17 cellular contexts compared by ENCODE assay signal in genomic region chr7:18526368-18526878, GRCh38. TPM values are rescaled to one million over a fixed set of nuclear protein-coding genes. Genes with fewer than 3 reads are reported as not detected.
DNase-seq lines count a peak whose midpoint lies in the region; ATAC-seq and TF ChIP-seq lines count a peak whose summit lies in the region.
"Had no signal": no experiment of that assay in that cellular context is flagged by ENCODE, and none has a peak within 500 bp of the region (broad histone marks: within the 10 kb centered on the region; RNA-seq: fewer than 3 reads in every experiment).

No MANE protein-coding gene starts in this region.

- H3K4me1 Mint-ChIP-seq in activated B cell treated with CpG ODN at 0.5 μM for 24 hours, result peaks cover 80% of the 10 kb centered on the region
- H3K4me1 Mint-ChIP-seq in endodermal cell, result no peaks in the 10 kb centered on the region

- peaks cover 11% of the 10 kb centered on the region for H3K79me2 ChIP-seq in Loucy (ENCODE audit: insufficient read depth, low read length)

- no peaks in the 10 kb centered on the region for H3K36me3 ChIP-seq in Loucy (ENCODE audit: insufficient read depth, low read length)
- H3K36me3 ChIP-seq in skeletal muscle tissue (ENCODE audit: control insufficient read depth in 3 of 3, insufficient read depth in 3 of 3, low read length in 3 of 3), result no peaks in the 10 kb centered on the region
- no peaks in the 10 kb centered on the region for H3K36me3 ChIP-seq in endodermal cell (ENCODE audit: control insufficient read depth, insufficient read depth, low read length)

- no peak overlapping the region for H2AFZ ChIP-seq in Loucy (ENCODE audit: low read length)

- H3K27me3 ChIP-seq in Loucy (ENCODE audit: insufficient read depth, low read length, poor library complexity, severe bottlenecking) (no peaks in the 10 kb centered on the region), skeletal muscle tissue (ENCODE audit: control insufficient read depth in 3 of 3, insufficient read depth in 3 of 3, low read length in 3 of 3) (no peaks in the 10 kb centered on the region), endodermal cell (ENCODE audit: control insufficient read depth, insufficient read depth, low read length, poor library complexity, severe bottlenecking) (no peaks in the 10 kb centered on the region)
- H3K27me3 ChIP-seq: SJSA1 had no signal

- H3K27ac Mint-ChIP-seq in activated B cell treated with CpG ODN at 0.5 μM for 24 hours (peak overlapping the region; percentile 82), endodermal cell (no peak overlapping the region)
- H3K27ac Mint-ChIP-seq: CD4-positive, alpha-beta T cell; H9 had no signal

- no peak for TF ChIP-seq CTCF in Loucy (conservative IDR thresholded peaks at IDR 0.05; ENCODE audit: low read length)
- no peak for TF ChIP-seq CTCF in activated B cell treated with CpG ODN at 0.5 μM for 24 hours (IDR thresholded peaks at IDR 0.05)
- no peak for TF ChIP-seq CTCF in endodermal cell (conservative IDR thresholded peaks at IDR 0.05)

- peaks cover 10% of the 10 kb centered on the region for H4K20me1 ChIP-seq in Loucy (ENCODE audit: insufficient read depth, low read length, poor library complexity, severe bottlenecking)

- no peaks in the 10 kb centered on the region for H3K9me3 Mint-ChIP-seq in activated B cell treated with CpG ODN at 0.5 μM for 24 hours
- H3K9me3 Mint-ChIP-seq in endodermal cell, result no peaks in the 10 kb centered on the region
- H3K9me3 Mint-ChIP-seq: CD4-positive, alpha-beta T cell; H9 had no signal

- no peaks in the 10 kb centered on the region for H3K27me3 Mint-ChIP-seq in activated B cell treated with CpG ODN at 0.5 μM for 24 hours
- H3K27me3 Mint-ChIP-seq in endodermal cell (ENCODE audit: insufficient read depth), result no peaks in the 10 kb centered on the region
- H3K27me3 Mint-ChIP-seq: CD4-positive, alpha-beta T cell had no signal

- POLR2A ChIA-PET in activated B cell treated with CpG ODN at 0.5 μM for 24 hours (lab: Charles Lee) (interaction anchor here (0.6 to 1.8 kb wide), 3 partner anchors 11 to 67 kb away, joined by 5 to 13 read pairs (median 9); no protein-coding TSS in a partner anchor), HEK293T (lab: Yijun Ruan, JAX) (no interaction called here)

- H3K27ac ChIP-seq in skeletal muscle tissue (ENCODE audit: low read depth, low read length), result peak overlapping the region; percentile 2
- no peak overlapping the region for H3K27ac ChIP-seq in endodermal cell (ENCODE audit: low read depth, low read length)
- H3K27ac ChIP-seq: SJSA1 had no signal

- peak overlapping the region; percentile 49 for H3K4me3 Mint-ChIP-seq in activated B cell treated with CpG ODN at 0.5 μM for 24 hours
- H3K4me3 Mint-ChIP-seq in endodermal cell, result no peak overlapping the region
- H3K4me3 Mint-ChIP-seq: CD4-positive, alpha-beta T cell; H9 had no signal

- H3K9me3 ChIP-seq in Loucy (ENCODE audit: insufficient read depth, low read depth, low read length) (no peaks in the 10 kb centered on the region), skeletal muscle tissue (ENCODE audit: control insufficient read depth in 3 of 3, low read length in 3 of 3) (no peaks in the 10 kb centered on the region), endodermal cell (ENCODE audit: control insufficient read depth, low read length) (no peaks in the 10 kb centered on the region)
- H3K9me3 ChIP-seq: SJSA1 had no signal

- peaks cover 3% of the 10 kb centered on the region for H3K36me3 Mint-ChIP-seq in activated B cell treated with CpG ODN at 0.5 μM for 24 hours (ENCODE audit: low read depth)
- no peaks in the 10 kb centered on the region for H3K36me3 Mint-ChIP-seq in endodermal cell (ENCODE audit: low read depth)

- H3F3A ChIP-seq in Loucy (ENCODE audit: low read depth), result no peaks in the 10 kb centered on the region

- CTCF ChIA-PET in activated B cell treated with CpG ODN at 0.5 μM for 24 hours (lab: Charles Lee) (interaction anchor here (1.6 kb wide), 1 partner anchor 29 kb away, joined by 3 read pairs; no protein-coding TSS in a partner anchor), HEK293T (lab: Yijun Ruan, JAX) (no interaction called here)

- ATAC-seq in Right ventricle myocardium inferior (peak; percentile 23), left cardiac atrium (no peak), activated B cell treated with CpG ODN at 0.5 μM for 24 hours (ENCODE audit: low read depth) (no peak)

- H3K4me3 ChIP-seq in Loucy (ENCODE audit: low read length, poor library complexity, severe bottlenecking) (no peak overlapping the region), skeletal muscle tissue (ENCODE audit: low read length in 3 of 3) (no peak overlapping the region), endodermal cell (ENCODE audit: low read length) (no peak overlapping the region)
- H3K4me3 ChIP-seq: SJSA1 had no signal

- no peak for DNase-seq in Right ventricle myocardium inferior (ENCODE audit: missing footprints)
- DNase-seq in left cardiac atrium, result no peak
- no peak for DNase-seq in activated B cell treated with CpG ODN at 0.5 μM for 24 hours
- DNase-seq in NCI-H2029 (lab: John Stamatoyannopoulos, UW), result no peak
- no peak for DNase-seq in HEK293T (ENCODE audit: extremely low spot score)
- DNase-seq in endodermal cell, result no peak
- DNase-seq: 8988T; CD4-positive, alpha-beta T cell; DND-41; H9; Karpas-422; NCI-H187 treated with DMSO at 0.1 percent for 48 hours; NCI-H2171 treated with DMSO at 0.1 percent for 48 hours; RPMI8226 had no signal

- H3K4me2 ChIP-seq in Loucy (ENCODE audit: low read depth, low read length, poor library complexity, severe bottlenecking), result peak overlapping the region; percentile 54

- H3K9ac ChIP-seq in Loucy (ENCODE audit: low read depth, low read length, poor library complexity, severe bottlenecking), result no peak overlapping the region
- H3K9ac ChIP-seq in skeletal muscle tissue (ENCODE audit: low read depth in 1 of 3, low read length in 3 of 3), result no peak overlapping the region
- H3K9ac ChIP-seq in endodermal cell (ENCODE audit: extremely low read depth, low read length, poor library complexity, severe bottlenecking), result no peak overlapping the region

- H3K4me1 ChIP-seq in Loucy (ENCODE audit: insufficient read depth, low read length, poor library complexity, severe bottlenecking), result peaks cover 33% of the 10 kb centered on the region
- H3K4me1 ChIP-seq in skeletal muscle tissue (ENCODE audit: control insufficient read depth in 3 of 3, insufficient read depth in 3 of 3, low read length in 3 of 3), result peaks cover 9 to 15% (median 11%) of the 10 kb centered on the region in 3 donors
- H3K4me1 ChIP-seq in endodermal cell (ENCODE audit: control insufficient read depth, insufficient read depth, low read length), result no peaks in the 10 kb centered on the region

- no peaks in the 10 kb centered on the region for H3K9me2 ChIP-seq in Loucy (replicated peaks; ENCODE audit: low read depth, low read length)

- intact Hi-C loops in Right ventricle myocardium inferior (cut with DNase I) (no loop called here), left cardiac atrium (cut with DNase I) (no loop called here), activated B cell treated with CpG ODN at 0.5 μM for 24 hours (cut with micrococcal nuclease) (no loop called here)

TF ChIP-seq in HEK293T, 16 proteins besides CTCF, POLR2A, EP300 and RAD21:
- no peak for TF ChIP-seq ZNF384 (IDR thresholded peaks at IDR 0.05)
- TF ChIP-seq HDGF (IDR thresholded peaks at IDR 0.05; ENCODE audit: borderline replicate concordance), result no peak
- TF ChIP-seq SUZ12 (IDR thresholded peaks at IDR 0.05), result no peak
- TF ChIP-seq FOXM1 (IDR thresholded peaks at IDR 0.05; ENCODE audit: borderline replicate concordance), result no peak
- no peak for TF ChIP-seq SP1 (IDR thresholded peaks at IDR 0.05)
- no peak for TF ChIP-seq FOXK2 (IDR thresholded peaks at IDR 0.05)
- TF ChIP-seq BHLHE40 (IDR thresholded peaks at IDR 0.05; ENCODE audit: borderline replicate concordance), result no peak
- no peak for TF ChIP-seq ARNT (IDR thresholded peaks at IDR 0.05)
- TF ChIP-seq TARDBP (IDR thresholded peaks at IDR 0.05), result no peak
- no peak for TF ChIP-seq CTBP1 (IDR thresholded peaks at IDR 0.05; ENCODE audit: borderline replicate concordance)
- no peak for TF ChIP-seq L3MBTL2 (conservative IDR thresholded peaks at IDR 0.05)
- no peak for TF ChIP-seq FOXA1 (IDR thresholded peaks at IDR 0.05)
- no peak for TF ChIP-seq LEF1 (IDR thresholded peaks at IDR 0.05; ENCODE audit: borderline replicate concordance)

RNA-seq across cellular contexts. Expression of gene HDAC9, which starts 30.9 kb away (rescaled TPM):
- total RNA-seq in Right ventricle myocardium inferior (25.3 TPM), left cardiac atrium (10 to 100 TPM; 16.0 to 22.4 TPM), activated B cell treated with CpG ODN at 0.5 μM for 24 hours (136 and 149 TPM in 2 replicates), skeletal muscle tissue (52.7 TPM), endodermal cell (1 to 10 TPM; 1.5 to 4.0 TPM)
- 18.0 TPM for polyA plus RNA-seq in endodermal cell (2013, experiment 1 of 2)
- polyA plus RNA-seq in endodermal cell (2013, experiment 2 of 2), result 17.9 TPM
